In genomic region chr19:2743099-2743498, GRCh38 we compare ENCODE assay signal across 1 cellular context.
TF ChIP-seq lines count a peak whose summit lies in the region.

No MANE protein-coding gene starts in this region.

TF ChIP-seq in K562, 482 proteins besides CTCF, POLR2A, EP300 and RAD21:
- TF ChIP-seq ATF3 (IDR thresholded peaks at IDR 0.05) (peak; percentile 31), ATF3 (CRISPR knock-in tag; conservative IDR thresholded peaks at IDR 0.05) (no peak), ZBTB11 (CRISPR knock-in tag; IDR thresholded peaks at IDR 0.05) (peak in 1 of 3 experiments; percentile 36; a peak in 1 of 6 replicates), HMG20A (CRISPR knock-in tag; conservative IDR thresholded peaks at IDR 0.05) (no peak), USF2 (CRISPR knock-in tag; IDR thresholded peaks at IDR 0.05) (no peak)
